ENCODE assay signal across 9 cellular contexts in the genomic region with DNA sequence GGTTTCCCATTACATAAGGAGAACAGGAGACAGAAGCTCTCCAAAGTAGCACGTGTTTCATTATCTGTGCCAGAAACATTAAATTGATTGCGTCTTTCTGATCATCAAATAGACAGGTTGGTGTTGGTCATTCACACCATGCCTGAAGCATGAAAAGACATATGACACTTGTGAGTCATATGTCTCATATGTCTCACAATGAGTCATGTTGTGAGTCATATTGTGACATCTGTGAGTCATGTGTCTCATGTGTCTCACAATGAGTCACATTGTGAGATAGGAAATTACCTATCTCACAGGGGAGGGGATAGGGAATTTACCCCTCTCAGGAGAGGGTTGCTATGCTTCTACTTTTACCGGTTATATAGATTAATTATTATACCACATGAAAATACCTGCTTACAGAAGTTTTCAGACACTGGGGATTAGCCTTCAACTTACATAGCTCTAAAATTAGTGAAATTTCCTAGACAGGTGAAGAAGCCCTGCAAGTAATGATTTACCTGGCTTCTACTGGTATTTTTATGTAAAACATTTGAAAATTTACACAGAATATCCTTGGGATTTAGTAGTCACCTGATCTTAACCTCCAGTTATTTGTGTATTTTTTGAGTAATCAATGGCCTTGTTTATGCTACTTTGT.
DNase-seq lines count a peak whose midpoint lies in the region; ATAC-seq and TF ChIP-seq lines count a peak whose summit lies in the region.
"Had no signal": no experiment of that assay in that cellular context is flagged by ENCODE, and none has a peak within 500 bp of the region (broad histone marks: within the 10 kb centered on the region; RNA-seq: fewer than 3 reads in every experiment).

No MANE protein-coding gene starts in this region.

- no CpG with 5 or more reads among the region's 3 CpGs for WGBS in IMR-90 (ENCODE audit: extremely low coverage in 2 of 2, insufficient read length in 1 of 2), 2 experiments

- no peak overlapping the region for H3K4me3 Mint-ChIP-seq in CD14-positive monocyte

- dilution Hi-C loops in IMR-90 (cut with HindIII; ENCODE audit: low sequenced_read_pairs, unreplicated experiment): no loop called here

- H3K27ac Mint-ChIP-seq in CD14-positive monocyte: no peak overlapping the region

- peaks cover 0 to 5% (median 3%) of the 10 kb centered on the region in 7 donors for H3K9me3 Mint-ChIP-seq in CD14-positive monocyte

- DNase-seq in NCI-H2029 (lab: John Stamatoyannopoulos, UW) (peak; percentile 63), NCI-H2029 treated with DMSO at 0.1 percent for 48 hours (lab: John Stamatoyannopoulos, UW) (no peak), IMR-90 (peak; percentile 76), epithelial cell of esophagus (ENCODE audit: low read depth) (peak; percentile 96), vagina (ENCODE audit: extremely low spot score in 2 of 2) (no peak), CD14-positive monocyte (ENCODE audit: low spot score) (no peak)
- no peak for DNase-seq in stimulated activated naive CD4-positive, alpha-beta T cell treated with Interleukin-2 at 50 U/mL for 16 hours (lab: John Stamatoyannopoulos, UW)

- no peaks in the 10 kb centered on the region for H3K36me3 Mint-ChIP-seq in CD14-positive monocyte

- H2BK120ac ChIP-seq in IMR-90 (ENCODE audit: low read depth, low read length): no peak overlapping the region

- H3K27me3 Mint-ChIP-seq in CD14-positive monocyte (ENCODE audit: low read depth in 3 of 3): no peaks in the 10 kb centered on the region

- H3K36me3 ChIP-seq in IMR-90 (ENCODE audit: control insufficient read depth, insufficient read depth, low read length): no peaks in the 10 kb centered on the region
- H3K36me3 ChIP-seq in vagina: no peaks in the 10 kb centered on the region

- no peaks in the 10 kb centered on the region for H3K27me3 ChIP-seq in IMR-90 (ENCODE audit: control insufficient read depth, insufficient read depth, low read length)
- H3K27me3 ChIP-seq in vagina: no peaks in the 10 kb centered on the region

- no peak overlapping the region for H3K56ac ChIP-seq in IMR-90 (ENCODE audit: extremely low read depth, insufficient read depth, low read length)

- no peak overlapping the region for H3K9ac ChIP-seq in IMR-90 (ENCODE audit: low read depth, low read length)

- H3K4me1 ChIP-seq in IMR-90 (ENCODE audit: control insufficient read depth, insufficient read depth, low read length): no peaks in the 10 kb centered on the region
- no peaks in the 10 kb centered on the region for H3K4me1 ChIP-seq in vagina

- H4K8ac ChIP-seq in IMR-90 (ENCODE audit: low read depth in 2 of 2, low read length in 2 of 2): no peak overlapping the region

- intact Hi-C loops in IMR-90 (cut with micrococcal nuclease) (no loop called here), vagina (cut with DNase I) (no loop called here), CD14-positive monocyte (cut with micrococcal nuclease) (no loop called here)

- H4K91ac ChIP-seq in IMR-90 (ENCODE audit: insufficient read depth, low read depth, low read length): no peak overlapping the region

- no peak overlapping the region for H2AK5ac ChIP-seq in IMR-90 (ENCODE audit: low read depth, low read length)

- no peaks in the 10 kb centered on the region for H3K9me1 ChIP-seq in IMR-90 (ENCODE audit: insufficient read depth, low read length)

- H3K9me3 ChIP-seq in IMR-90 (ENCODE audit: control insufficient read depth, insufficient read depth, low read length): no peaks in the 10 kb centered on the region
- no peaks in the 10 kb centered on the region for H3K9me3 ChIP-seq in vagina

- no peak overlapping the region for H3K4me2 ChIP-seq in IMR-90 (ENCODE audit: low read depth, low read length)

- H3K14ac ChIP-seq in IMR-90 (replicated peaks; ENCODE audit: low read depth, low read length): no peak overlapping the region

- no peak overlapping the region for H2BK20ac ChIP-seq in IMR-90 (ENCODE audit: low read depth, low read length)

- no peak overlapping the region for H3K23ac ChIP-seq in IMR-90 (ENCODE audit: low read depth, low read length)

- H3K4me3 ChIP-seq in IMR-90 (ENCODE audit: insufficient read depth, low read depth, low read length): no peak overlapping the region
- no peak overlapping the region for H3K4me3 ChIP-seq in epithelial cell of esophagus (ENCODE audit: low read length)
- no peak overlapping the region for H3K4me3 ChIP-seq in vagina

- no peak overlapping the region for H3K27ac ChIP-seq in IMR-90 (ENCODE audit: insufficient read depth, low read length)
- H3K27ac ChIP-seq in vagina: no peak overlapping the region
- H3K27ac ChIP-seq: VCaP had no signal

- ATAC-seq in GM21786 (IDR thresholded peaks at IDR 0.05; ENCODE audit: unreplicated experiment) (peak; percentile 91), IMR-90 (ENCODE audit: low read depth) (no peak)

- H3K18ac ChIP-seq in IMR-90 (ENCODE audit: low read depth, low read length): no peak overlapping the region

- no peaks in the 10 kb centered on the region for H4K20me1 ChIP-seq in IMR-90 (ENCODE audit: insufficient read depth, low read length)

- CTCF ChIA-PET in IMR-90 (lab: Yijun Ruan, JAX): no interaction called here

- in situ Hi-C loops in IMR-90 (cut with MboI; ENCODE audit: low sequenced_read_pairs): no loop called here

- H2BK5ac ChIP-seq in IMR-90 (ENCODE audit: low read depth, low read length, poor library complexity, severe bottlenecking): no peak overlapping the region

- POLR2A ChIA-PET in IMR-90 (lab: Charles Lee; ENCODE audit: unreplicated experiment): no interaction called here

- H3K4ac ChIP-seq in IMR-90 (ENCODE audit: low read depth, low read length): no peak overlapping the region

- BruUV-seq in IMR-90 (replicated peaks; lab: Mats Ljungman, UMichigan): no TSS peak

- no peak for TF ChIP-seq RAD21 in IMR-90 (IDR thresholded peaks at IDR 0.05; ENCODE audit: low read length)

- H3K79me1 ChIP-seq in IMR-90 (ENCODE audit: low read depth in 1 of 2, low read length in 2 of 2): no peaks in the 10 kb centered on the region

- no peak overlapping the region for H2BK15ac ChIP-seq in IMR-90 (ENCODE audit: low read depth, low read length)

- TF ChIP-seq CTCF in IMR-90 (conservative IDR thresholded peaks at IDR 0.05; ENCODE audit: low read depth, low read length): no peak
- no peak for TF ChIP-seq CTCF in epithelial cell of esophagus (IDR thresholded peaks at IDR 0.05; ENCODE audit: insufficient read depth, low read depth, low read length, missing control alignments)
- no peak for TF ChIP-seq CTCF in vagina (IDR thresholded peaks at IDR 0.05)
- TF ChIP-seq CTCF in CD14-positive monocyte (IDR thresholded peaks at IDR 0.05): no peak

- H2AK9ac ChIP-seq in IMR-90 (replicated peaks; ENCODE audit: low read depth, low read length, poor library complexity): no peak overlapping the region

- H2AFZ ChIP-seq in IMR-90 (replicated peaks; ENCODE audit: low read length, poor library complexity): no peak overlapping the region

- TF ChIP-seq POLR2A in IMR-90 (IDR thresholded peaks at IDR 0.05; ENCODE audit: low read depth, low read length) (no peak), vagina (IDR thresholded peaks at IDR 0.05) (no peak)

- H3K4me1 Mint-ChIP-seq in CD14-positive monocyte: no peaks in the 10 kb centered on the region

- no peak overlapping the region for H4K5ac ChIP-seq in IMR-90 (ENCODE audit: low read depth, low read length)

TF ChIP-seq in IMR-90, 13 proteins besides CTCF, POLR2A, EP300 and RAD21:
- TF ChIP-seq MAZ (IDR thresholded peaks at IDR 0.05; ENCODE audit: borderline replicate concordance, low read depth, low read length) (no peak), SMC3 (IDR thresholded peaks at IDR 0.05; ENCODE audit: low read depth, low read length) (no peak), FOS (IDR thresholded peaks at IDR 0.05; ENCODE audit: low read depth, low read length) (peak; percentile 95), RFX5 (IDR thresholded peaks at IDR 0.05; ENCODE audit: low read depth, low read length) (no peak), MXI1 (IDR thresholded peaks at IDR 0.05; ENCODE audit: borderline replicate concordance, low read depth, low read length) (no peak), NFE2L2 (IDR thresholded peaks at IDR 0.05; ENCODE audit: low read depth, low read length) (no peak), ELK1 (IDR thresholded peaks at IDR 0.05; ENCODE audit: borderline replicate concordance, low read depth, low read length) (no peak), CEBPB (IDR thresholded peaks at IDR 0.05; ENCODE audit: low read depth, low read length) (peak; percentile 49), BHLHE40 (IDR thresholded peaks at IDR 0.05; ENCODE audit: low read depth, low read length) (peak; percentile 52; the same call in 1 of the 2 replicates), USF2 (IDR thresholded peaks at IDR 0.05; ENCODE audit: low read depth, low read length) (peak; percentile 56), RCOR1 (IDR thresholded peaks at IDR 0.05; ENCODE audit: insufficient replicate concordance, low read length) (no peak), CHD1 (IDR thresholded peaks at IDR 0.05; ENCODE audit: low read depth, low read length) (no peak), MAFK (IDR thresholded peaks at IDR 0.05; ENCODE audit: low read depth, low read length) (no peak)
TF ChIP-seq in IMR-90: peak in this region for 4.

Comparison
In these comparisons a context has a peak if more than half of its experiments do, and no peak if none do; other contexts are left out.
1. DNase-seq: peak in NCI-H2029 (single experiment), IMR-90 (single experiment) and epithelial cell of esophagus (single experiment); none in NCI-H2029 treated with DMSO at 0.1 percent for 48 hours (single experiment), vagina (0 of 2), stimulated activated naive CD4-positive, alpha-beta T cell treated with Interleukin-2 at 50 U/mL for 16 hours (single experiment) and CD14-positive monocyte (single experiment).